1 cellular context compared by ENCODE assay signal in the genomic region with DNA sequence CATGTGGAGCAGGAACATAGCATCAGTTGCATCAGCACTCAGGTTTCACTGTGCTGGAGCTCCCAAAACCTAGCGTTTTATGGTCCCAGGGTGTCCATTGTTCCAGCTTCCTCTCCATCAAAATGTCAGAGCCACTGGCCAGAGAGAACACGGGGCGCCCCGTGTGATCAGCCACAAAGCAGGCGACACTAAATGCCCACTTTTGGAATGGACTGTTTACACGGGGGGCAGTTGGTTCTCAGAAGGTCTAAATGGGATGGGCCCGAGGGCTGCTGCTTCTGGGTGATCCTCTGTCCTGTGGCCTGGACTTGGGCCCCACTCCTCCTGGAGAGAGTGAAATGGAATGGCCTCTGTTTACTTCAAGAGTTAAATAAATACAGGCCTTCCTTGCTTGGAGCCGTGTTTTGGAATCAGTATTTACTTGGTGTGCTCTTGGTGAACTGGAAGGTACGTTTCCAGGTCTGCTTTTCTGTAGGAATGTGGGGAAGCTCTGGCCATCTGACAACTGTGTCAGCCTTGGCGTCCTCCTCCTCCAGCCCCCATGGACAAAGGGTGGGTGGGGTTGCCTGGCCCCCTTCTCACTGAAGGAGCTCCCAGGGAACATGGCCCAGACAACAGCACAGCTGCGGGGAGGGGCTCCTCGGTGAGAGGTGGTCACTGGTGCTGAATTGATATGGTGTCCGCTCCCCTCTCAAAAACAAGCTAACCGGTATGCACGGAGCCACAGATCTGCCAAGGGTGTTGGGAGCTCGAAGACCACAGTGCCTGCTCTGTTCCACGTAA.
TF ChIP-seq lines count a peak whose summit lies in the region.

No MANE protein-coding gene starts in this region.

TF ChIP-seq in HepG2, 621 proteins besides CTCF, POLR2A, EP300 and RAD21 (continued from another document and continues in another):
- no peak for TF ChIP-seq THAP9 (CRISPR knock-in tag; IDR thresholded peaks at IDR 0.05; ENCODE audit: borderline replicate concordance)
- TF ChIP-seq ZFP36 (IDR thresholded peaks at IDR 0.05; ENCODE audit: borderline replicate concordance, low read depth, low read length, partially characterized antibody): no peak
- no peak for TF ChIP-seq SNAPC4 (CRISPR knock-in tag; IDR thresholded peaks at IDR 0.05)
- TF ChIP-seq, protein P1, sequence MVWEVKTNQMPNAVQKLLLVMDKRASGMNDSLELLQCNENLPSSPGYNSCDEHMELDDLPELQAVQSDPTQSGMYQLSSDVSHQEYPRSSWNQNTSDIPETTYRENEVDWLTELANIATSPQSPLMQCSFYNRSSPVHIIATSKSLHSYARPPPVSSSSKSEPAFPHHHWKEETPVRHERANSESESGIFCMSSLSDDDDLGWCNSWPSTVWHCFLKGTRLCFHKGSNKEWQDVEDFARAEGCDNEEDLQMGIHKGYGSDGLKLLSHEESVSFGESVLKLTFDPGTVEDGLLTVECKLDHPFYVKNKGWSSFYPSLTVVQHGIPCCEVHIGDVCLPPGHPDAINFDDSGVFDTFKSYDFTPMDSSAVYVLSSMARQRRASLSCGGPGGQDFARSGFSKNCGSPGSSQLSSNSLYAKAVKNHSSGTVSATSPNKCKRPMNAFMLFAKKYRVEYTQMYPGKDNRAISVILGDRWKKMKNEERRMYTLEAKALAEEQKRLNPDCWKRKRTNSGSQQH (CRISPR knock-in tag; IDR thresholded peaks at IDR 0.05; ENCODE audit: low read depth): no peak
- TF ChIP-seq ZNF781 (CRISPR knock-in tag; IDR thresholded peaks at IDR 0.05; ENCODE audit: borderline replicate concordance, not compliant biosample characterization): no peak
- no peak for TF ChIP-seq ZNF574 (CRISPR knock-in tag; IDR thresholded peaks at IDR 0.05)
- TF ChIP-seq MXI1 (IDR thresholded peaks at IDR 0.05; ENCODE audit: borderline replicate concordance, low read depth, low read length): peak; percentile 12; the same call in 1 of the 3 replicates
- TF ChIP-seq REL (CRISPR knock-in tag; conservative IDR thresholded peaks at IDR 0.05): no peak
- TF ChIP-seq, protein P2, sequence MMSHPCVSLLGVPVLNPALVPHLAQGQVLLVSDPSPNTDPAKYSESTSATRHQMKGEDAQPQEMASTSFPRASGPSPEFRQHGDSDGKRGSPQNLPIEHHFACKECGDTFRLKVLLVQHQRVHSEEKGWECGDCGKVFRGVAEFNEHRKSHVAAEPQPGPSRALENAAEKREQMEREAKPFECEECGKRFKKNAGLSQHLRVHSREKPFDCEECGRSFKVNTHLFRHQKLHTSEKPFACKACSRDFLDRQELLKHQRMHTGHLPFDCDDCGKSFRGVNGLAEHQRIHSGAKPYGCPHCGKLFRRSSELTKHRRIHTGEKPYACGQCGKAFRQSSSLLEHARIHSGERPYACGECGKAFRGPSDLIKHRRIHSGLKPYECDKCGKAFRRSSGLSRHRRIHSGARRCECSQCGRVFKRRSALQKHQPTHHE (CRISPR knock-in tag; IDR thresholded peaks at IDR 0.05; ENCODE audit: borderline replicate concordance): no peak
- TF ChIP-seq ZNF761 (CRISPR knock-in tag; conservative IDR thresholded peaks at IDR 0.05): no peak
- TF ChIP-seq JUN (CRISPR knock-in tag; IDR thresholded peaks at IDR 0.05): no peak
- peak; percentile 94 for TF ChIP-seq FOXA3 (CRISPR knock-in tag; IDR thresholded peaks at IDR 0.05)
- TF ChIP-seq ISL2 (CRISPR knock-in tag; IDR thresholded peaks at IDR 0.05): peak; percentile 80
- TF ChIP-seq FOXC1 (CRISPR knock-in tag; IDR thresholded peaks at IDR 0.05; ENCODE audit: borderline replicate concordance): no peak
- TF ChIP-seq MXD3 (CRISPR knock-in tag; IDR thresholded peaks at IDR 0.05): no peak
- TF ChIP-seq, protein P3, sequence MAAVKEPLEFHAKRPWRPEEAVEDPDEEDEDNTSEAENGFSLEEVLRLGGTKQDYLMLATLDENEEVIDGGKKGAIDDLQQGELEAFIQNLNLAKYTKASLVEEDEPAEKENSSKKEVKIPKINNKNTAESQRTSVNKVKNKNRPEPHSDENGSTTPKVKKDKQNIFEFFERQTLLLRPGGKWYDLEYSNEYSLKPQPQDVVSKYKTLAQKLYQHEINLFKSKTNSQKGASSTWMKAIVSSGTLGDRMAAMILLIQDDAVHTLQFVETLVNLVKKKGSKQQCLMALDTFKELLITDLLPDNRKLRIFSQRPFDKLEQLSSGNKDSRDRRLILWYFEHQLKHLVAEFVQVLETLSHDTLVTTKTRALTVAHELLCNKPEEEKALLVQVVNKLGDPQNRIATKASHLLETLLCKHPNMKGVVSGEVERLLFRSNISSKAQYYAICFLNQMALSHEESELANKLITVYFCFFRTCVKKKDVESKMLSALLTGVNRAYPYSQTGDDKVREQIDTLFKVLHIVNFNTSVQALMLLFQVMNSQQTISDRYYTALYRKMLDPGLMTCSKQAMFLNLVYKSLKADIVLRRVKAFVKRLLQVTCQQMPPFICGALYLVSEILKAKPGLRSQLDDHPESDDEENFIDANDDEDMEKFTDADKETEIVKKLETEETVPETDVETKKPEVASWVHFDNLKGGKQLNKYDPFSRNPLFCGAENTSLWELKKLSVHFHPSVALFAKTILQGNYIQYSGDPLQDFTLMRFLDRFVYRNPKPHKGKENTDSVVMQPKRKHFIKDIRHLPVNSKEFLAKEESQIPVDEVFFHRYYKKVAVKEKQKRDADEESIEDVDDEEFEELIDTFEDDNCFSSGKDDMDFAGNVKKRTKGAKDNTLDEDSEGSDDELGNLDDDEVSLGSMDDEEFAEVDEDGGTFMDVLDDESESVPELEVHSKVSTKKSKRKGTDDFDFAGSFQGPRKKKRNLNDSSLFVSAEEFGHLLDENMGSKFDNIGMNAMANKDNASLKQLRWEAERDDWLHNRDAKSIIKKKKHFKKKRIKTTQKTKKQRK (IDR thresholded peaks at IDR 0.05; ENCODE audit: low read length): no peak
- 0 out of 2 replicates have a peak, but pooled peaks have one; percentile 8 for TF ChIP-seq NCOA1 (CRISPR knock-in tag; IDR thresholded peaks at IDR 0.05)
- TF ChIP-seq RAD51 (IDR thresholded peaks at IDR 0.05; ENCODE audit: borderline replicate concordance): no peak
- TF ChIP-seq, protein P4, sequence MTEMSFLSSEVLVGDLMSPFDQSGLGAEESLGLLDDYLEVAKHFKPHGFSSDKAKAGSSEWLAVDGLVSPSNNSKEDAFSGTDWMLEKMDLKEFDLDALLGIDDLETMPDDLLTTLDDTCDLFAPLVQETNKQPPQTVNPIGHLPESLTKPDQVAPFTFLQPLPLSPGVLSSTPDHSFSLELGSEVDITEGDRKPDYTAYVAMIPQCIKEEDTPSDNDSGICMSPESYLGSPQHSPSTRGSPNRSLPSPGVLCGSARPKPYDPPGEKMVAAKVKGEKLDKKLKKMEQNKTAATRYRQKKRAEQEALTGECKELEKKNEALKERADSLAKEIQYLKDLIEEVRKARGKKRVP (CRISPR knock-in tag; IDR thresholded peaks at IDR 0.05): peak in 1 of 2 experiments; percentile 68; a peak in 2 of 4 replicates
- no peak for TF ChIP-seq XBP1 (CRISPR knock-in tag; IDR thresholded peaks at IDR 0.05)
- no peak for TF ChIP-seq SP1 (IDR thresholded peaks at IDR 0.05)
- no peak for TF ChIP-seq SP1 (CRISPR knock-in tag; IDR thresholded peaks at IDR 0.05)
- TF ChIP-seq RFX1 (IDR thresholded peaks at IDR 0.05): no peak
- TF ChIP-seq, protein P5, sequence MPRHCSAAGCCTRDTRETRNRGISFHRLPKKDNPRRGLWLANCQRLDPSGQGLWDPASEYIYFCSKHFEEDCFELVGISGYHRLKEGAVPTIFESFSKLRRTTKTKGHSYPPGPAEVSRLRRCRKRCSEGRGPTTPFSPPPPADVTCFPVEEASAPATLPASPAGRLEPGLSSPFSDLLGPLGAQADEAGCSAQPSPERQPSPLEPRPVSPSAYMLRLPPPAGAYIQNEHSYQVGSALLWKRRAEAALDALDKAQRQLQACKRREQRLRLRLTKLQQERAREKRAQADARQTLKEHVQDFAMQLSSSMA (CRISPR knock-in tag; IDR thresholded peaks at IDR 0.05): peak; percentile 52; the same call in 1 of the 2 replicates
- TF ChIP-seq KLF11 (CRISPR knock-in tag; IDR thresholded peaks at IDR 0.05): no peak
- no peak for TF ChIP-seq ZNF34 (CRISPR knock-in tag; IDR thresholded peaks at IDR 0.05; ENCODE audit: borderline replicate concordance)
- TF ChIP-seq ZNF354B (CRISPR knock-in tag; IDR thresholded peaks at IDR 0.05): no peak
- no peak for TF ChIP-seq BCL3 (CRISPR knock-in tag; IDR thresholded peaks at IDR 0.05)
- peak; percentile 55; the same call in 1 of the 2 replicates for TF ChIP-seq ZMAT3 (CRISPR knock-in tag; conservative IDR thresholded peaks at IDR 0.05)
